Comparison of ENCODE assay signal across 20 cellular contexts in genomic region chrX:68396953-68397352, GRCh38. TPM values are rescaled to one million over a fixed set of nuclear protein-coding genes. Genes with fewer than 3 reads are reported as not detected.
DNase-seq lines count a peak whose midpoint lies in the region; ATAC-seq and TF ChIP-seq lines count a peak whose summit lies in the region.
"Had no signal": no experiment of that assay in that cellular context is flagged by ENCODE, and none has a peak within 500 bp of the region (broad histone marks: within the 10 kb centered on the region; RNA-seq: fewer than 3 reads in every experiment).

No MANE protein-coding gene starts in this region.

- ATAC-seq in GM21423 (IDR thresholded peaks at IDR 0.05; ENCODE audit: unreplicated experiment): no peak
- ATAC-seq: activated CD4-positive, CD25-positive, alpha-beta regulatory T cell treated with anti-CD3 and anti-CD28 coated beads, Interleukin-2, amount 50 U/mL, for 24 hours had no signal

- H3K4me3 Mint-ChIP-seq in mesothelial cell of epicardium: no peak overlapping the region
- H3K4me3 Mint-ChIP-seq: activated CD4-positive, alpha-beta memory T cell treated with anti-CD3 and anti-CD28 coated beads, Interleukin-2, amount 10 ng/mL, durations not matched to agents 7 days and 5 days; B cell; IgD-negative memory B cell; immature natural killer cell; stimulated activated naive CD8-positive, alpha-beta T cell treated with anti-CD3 and anti-CD28 coated beads, Interleukin-15, Interleukin-2, amounts not matched to agents 100 ng/mL and 50 ng/mL, for 24 hours had no signal

- DNase-seq in EH (ENCODE audit: low read depth) (peak; percentile 36), M059J (ENCODE audit: low read depth) (peak; percentile 8), fibroblast of gingiva (ENCODE audit: low read depth) (peak; percentile 48), mesothelial cell of epicardium (ENCODE audit: low spot score in 2 of 2, unreplicated experiment in 2 of 2) (no peak), HK-2 (ENCODE audit: unreplicated experiment) (no peak), SW480 (ENCODE audit: low spot score) (no peak), nucleus accumbens (lab: John Stamatoyannopoulos, UW) (no peak)
- DNase-seq: activated CD4-positive, alpha-beta memory T cell treated with anti-CD3 and anti-CD28 coated beads, Interleukin-2, amount 10 ng/mL, durations not matched to agents 7 days and 5 days; adrenal gland; DMS79; immature natural killer cell; NCI-H1417 treated with DMSO at 0.1 percent for 48 hours; NCI-H524 treated with DMSO at 0.1 percent for 48 hours; spleen; stimulated activated CD4-positive, alpha-beta T cell treated with anti-CD3 and anti-CD28 coated beads, Interleukin-4, amount 100 ng/mL, for 4 hours had no signal

- peaks cover 16% of the 10 kb centered on the region for H3K9me3 Mint-ChIP-seq in mesothelial cell of epicardium
- H3K9me3 Mint-ChIP-seq: activated CD4-positive, alpha-beta memory T cell treated with anti-CD3 and anti-CD28 coated beads, Interleukin-2, amount 10 ng/mL, durations not matched to agents 7 days and 5 days; IgD-negative memory B cell; immature natural killer cell; stimulated activated naive CD8-positive, alpha-beta T cell treated with anti-CD3 and anti-CD28 coated beads, Interleukin-15, Interleukin-2, amounts not matched to agents 100 ng/mL and 50 ng/mL, for 24 hours had no signal

- no peaks in the 10 kb centered on the region for H3K36me3 Mint-ChIP-seq in mesothelial cell of epicardium
- H3K36me3 Mint-ChIP-seq: IgD-negative memory B cell had no signal

- H3K27ac Mint-ChIP-seq in mesothelial cell of epicardium: peak overlapping the region; percentile 45
- H3K27ac Mint-ChIP-seq: activated CD4-positive, alpha-beta memory T cell treated with anti-CD3 and anti-CD28 coated beads, Interleukin-2, amount 10 ng/mL, durations not matched to agents 7 days and 5 days; B cell; IgD-negative memory B cell; immature natural killer cell; stimulated activated naive CD8-positive, alpha-beta T cell treated with anti-CD3 and anti-CD28 coated beads, Interleukin-15, Interleukin-2, amounts not matched to agents 100 ng/mL and 50 ng/mL, for 24 hours had no signal

- no peaks in the 10 kb centered on the region for H3K27me3 Mint-ChIP-seq in mesothelial cell of epicardium (ENCODE audit: low read depth)
- H3K27me3 Mint-ChIP-seq: B cell; stimulated activated naive CD8-positive, alpha-beta T cell treated with anti-CD3 and anti-CD28 coated beads, Interleukin-15, Interleukin-2, amounts not matched to agents 100 ng/mL and 50 ng/mL, for 24 hours had no signal

- peaks cover 13% of the 10 kb centered on the region for H3K4me1 Mint-ChIP-seq in mesothelial cell of epicardium
- H3K4me1 Mint-ChIP-seq: activated CD4-positive, alpha-beta memory T cell treated with anti-CD3 and anti-CD28 coated beads, Interleukin-2, amount 10 ng/mL, durations not matched to agents 7 days and 5 days; B cell; immature natural killer cell had no signal

- TF ChIP-seq CTCF in mesothelial cell of epicardium (IDR thresholded peaks at IDR 0.05; ENCODE audit: unreplicated experiment): no peak

RNA-seq across cellular contexts. Expression of gene OPHN1, which starts 36.3 kb away (rescaled TPM):
- total RNA-seq in M059J (2014; rRNA removed; shearing (Covaris generic)): 3.0 and 7.0 TPM in 2 replicates
- 8.0 to 12.5 TPM (median 8.6 TPM) in 3 replicates for total RNA-seq in mesothelial cell of epicardium

Comparison
In these comparisons a context has a peak if more than half of its experiments do, and no peak if none do; other contexts are left out.
1. DNase-seq: peak in EH (single experiment), M059J (single experiment) and fibroblast of gingiva (single experiment); none in mesothelial cell of epicardium (0 of 2), HK-2 (single experiment), SW480 (single experiment) and nucleus accumbens (0 of 56).